In the genomic region with DNA sequence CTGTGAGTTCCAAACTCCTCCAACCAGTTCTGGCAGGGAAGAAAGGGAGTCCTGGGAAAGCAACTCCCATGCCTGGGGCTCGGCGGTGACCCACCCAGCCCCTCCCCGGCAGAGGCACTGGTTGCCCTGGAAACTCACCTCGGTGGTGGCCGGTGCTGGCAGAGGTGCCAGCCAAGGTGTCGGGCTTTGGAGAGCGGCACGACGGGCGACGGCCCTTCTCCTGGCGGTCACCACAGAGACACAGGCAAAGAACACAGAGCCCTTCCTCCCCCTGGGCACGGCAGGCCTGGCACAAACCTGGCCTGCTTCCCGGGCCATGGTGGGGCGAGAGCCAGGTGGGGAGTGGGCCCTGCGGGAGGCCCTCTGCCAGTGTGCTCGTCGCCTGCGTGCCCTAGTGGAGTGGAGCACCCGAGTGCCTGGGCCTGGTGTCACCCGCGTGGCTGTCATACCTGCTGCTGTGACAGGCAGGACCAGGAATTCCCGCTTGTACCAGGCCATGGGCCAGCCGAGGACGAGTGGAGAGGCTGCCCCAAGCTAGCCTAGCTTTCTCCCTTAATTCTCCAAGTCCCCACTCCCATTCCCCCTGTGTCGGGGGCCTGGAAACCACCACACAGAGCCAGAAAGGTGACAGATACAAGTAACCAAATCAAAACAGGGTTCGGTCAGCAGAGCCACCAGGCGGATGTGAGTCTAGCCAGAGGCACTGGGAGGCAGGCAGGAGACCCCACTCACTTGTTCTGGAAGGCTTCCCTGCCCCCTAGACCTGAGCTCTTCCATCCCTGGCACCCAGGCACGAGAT, we compare ENCODE assay signal across 11 cellular contexts. TPM values are rescaled to one million over a fixed set of nuclear protein-coding genes. Genes with fewer than 3 reads are reported as not detected.
A peak's percentile ranks its signal among the peaks of the same experiment; 100 is the strongest.
DNase-seq lines count a peak whose midpoint lies in the region; ATAC-seq, FAIRE-seq and TF ChIP-seq lines count a peak whose summit lies in the region.
"Had no signal": no experiment of that assay in that cellular context is flagged by ENCODE, and none has a peak within 500 bp of the region (broad histone marks: within the 10 kb centered on the region; RNA-seq: fewer than 3 reads in every experiment).

No MANE protein-coding gene starts in this region.

- H3K9me3 ChIP-seq in stomach (no peaks in the 10 kb centered on the region), small intestine (ENCODE audit: control insufficient read depth, low read depth) (no peaks in the 10 kb centered on the region)
- H3K9me3 ChIP-seq: neutrophil had no signal

- WGBS in stomach, 5 donors: 39 to 66% (median 49%) methylated on average over 17 to 29 of the region's 29 CpGs
- 70 to 85% (median 72%) methylated on average over 22 to 29 of the region's 29 CpGs for WGBS in small intestine, 3 donors

- no peak for TF ChIP-seq POLR2A in stomach (IDR thresholded peaks at IDR 0.05)

- H3K4me3 ChIP-seq in stomach: no peak overlapping the region
- H3K4me3 ChIP-seq in small intestine (ENCODE audit: low read depth in 1 of 2, low read length in 2 of 2): no peak overlapping the region

- H3K36me3 ChIP-seq in stomach (no peaks in the 10 kb centered on the region), small intestine (ENCODE audit: control insufficient read depth in 2 of 2, insufficient read depth in 2 of 2, low read length in 2 of 2) (no peaks in the 10 kb centered on the region)
- H3K36me3 ChIP-seq: neutrophil had no signal

- H3K4me1 ChIP-seq in stomach (peaks cover 45 to 95% (median 84%) of the 10 kb centered on the region in 4 donors), small intestine (ENCODE audit: control insufficient read depth in 2 of 2, insufficient read depth in 1 of 2, low read depth in 1 of 2, low read length in 1 of 2) (peaks cover 4 to 10% of the 10 kb centered on the region in 2 donors)

- no peak for FAIRE-seq in small intestine (lab: Jason Lieb, UNC)

- H3K27me3 ChIP-seq in stomach: no peaks in the 10 kb centered on the region
- no peaks in the 10 kb centered on the region for H3K27me3 ChIP-seq in small intestine (ENCODE audit: control insufficient read depth in 2 of 2, insufficient read depth in 2 of 2, low read length in 2 of 2)

- peaks cover 21% of the 10 kb centered on the region for H3K36me3 Mint-ChIP-seq in activated CD8-positive, alpha-beta memory T cell treated with anti-CD3 and anti-CD28 coated beads, Interleukin-2, amount 10 ng/mL, durations not matched to agents 7 days and 5 days
- H3K36me3 Mint-ChIP-seq in activated T-helper 1 cell treated with anti-CD3 and anti-CD28 coated beads, Interleukin-12 subunit alpha, Interleukin-12 subunit beta, Interleukin-2, Interleukin-4 antibody, amounts not matched to agents 30 ng/mL and 10 ng/mL and 1 ng/mL, durations not matched to agents 14 hours and 24 hours and 36 hours (ENCODE audit: low read depth): peaks cover 11% of the 10 kb centered on the region

- H3K27ac Mint-ChIP-seq in activated CD8-positive, alpha-beta memory T cell treated with anti-CD3 and anti-CD28 coated beads, Interleukin-2, amount 10 ng/mL, durations not matched to agents 7 days and 5 days: peak overlapping the region; percentile 99
- H3K27ac Mint-ChIP-seq in activated T-helper 1 cell treated with anti-CD3 and anti-CD28 coated beads, Interleukin-12 subunit alpha, Interleukin-12 subunit beta, Interleukin-2, Interleukin-4 antibody, amounts not matched to agents 30 ng/mL and 10 ng/mL and 1 ng/mL, durations not matched to agents 14 hours and 24 hours and 36 hours: peak overlapping the region; percentile 64

- TF ChIP-seq CTCF in stomach (IDR thresholded peaks at IDR 0.05): no peak

- H3K4me3 Mint-ChIP-seq in activated CD8-positive, alpha-beta memory T cell treated with anti-CD3 and anti-CD28 coated beads, Interleukin-2, amount 10 ng/mL, durations not matched to agents 7 days and 5 days: peak overlapping the region; percentile 85
- H3K4me3 Mint-ChIP-seq in activated T-helper 1 cell treated with anti-CD3 and anti-CD28 coated beads, Interleukin-12 subunit alpha, Interleukin-12 subunit beta, Interleukin-2, Interleukin-4 antibody, amounts not matched to agents 30 ng/mL and 10 ng/mL and 1 ng/mL, durations not matched to agents 14 hours and 24 hours and 36 hours: peak overlapping the region; percentile 37

- H3K9me3 Mint-ChIP-seq in activated CD8-positive, alpha-beta memory T cell treated with anti-CD3 and anti-CD28 coated beads, Interleukin-2, amount 10 ng/mL, durations not matched to agents 7 days and 5 days (ENCODE audit: low read depth): no peaks in the 10 kb centered on the region
- H3K9me3 Mint-ChIP-seq in activated T-helper 1 cell treated with anti-CD3 and anti-CD28 coated beads, Interleukin-12 subunit alpha, Interleukin-12 subunit beta, Interleukin-2, Interleukin-4 antibody, amounts not matched to agents 30 ng/mL and 10 ng/mL and 1 ng/mL, durations not matched to agents 14 hours and 24 hours and 36 hours: no peaks in the 10 kb centered on the region

- DNase-seq in activated CD8-positive, alpha-beta memory T cell treated with anti-CD3 and anti-CD28 coated beads, Interleukin-2, amount 10 ng/mL, durations not matched to agents 7 days and 5 days: no peak
- no peak for DNase-seq in activated CD8-positive, alpha-beta memory T cell treated with anti-CD3 and anti-CD28 coated beads, Interleukin-2, amount 50 U/mL, for 4 hours
- DNase-seq in activated T-helper 1 cell treated with anti-CD3 and anti-CD28 coated beads, Interleukin-12 subunit alpha, Interleukin-12 subunit beta, Interleukin-2, Interleukin-4 antibody, amounts not matched to agents 30 ng/mL and 10 ng/mL and 1 ng/mL, durations not matched to agents 14 hours and 24 hours and 36 hours (ENCODE audit: low spot score): no peak
- DNase-seq in hypothalamus (lab: John Stamatoyannopoulos, UW): peak in 30 of 51 donors; percentile 20 to 71 (median 47)
- DNase-seq in stomach: no peak
- no peak for DNase-seq in mesenteric fat pad (ENCODE audit: low spot score)
- no peak for DNase-seq in small intestine
- DNase-seq in AG20443 (ENCODE audit: low spot score): no peak
- DNase-seq: activated naive CD4-positive, alpha-beta T cell treated with Interleukin-2 at 50 U/mL for 16 hours; MV-4-11 had no signal

- H3K27me3 Mint-ChIP-seq in activated CD8-positive, alpha-beta memory T cell treated with anti-CD3 and anti-CD28 coated beads, Interleukin-2, amount 10 ng/mL, durations not matched to agents 7 days and 5 days: no peaks in the 10 kb centered on the region
- no peaks in the 10 kb centered on the region for H3K27me3 Mint-ChIP-seq in activated T-helper 1 cell treated with anti-CD3 and anti-CD28 coated beads, Interleukin-12 subunit alpha, Interleukin-12 subunit beta, Interleukin-2, Interleukin-4 antibody, amounts not matched to agents 30 ng/mL and 10 ng/mL and 1 ng/mL, durations not matched to agents 14 hours and 24 hours and 36 hours (ENCODE audit: insufficient read depth)

- peak overlapping the region in 4 of 5 donors; percentile 38 to 98 (median 72) for H3K27ac ChIP-seq in stomach
- H3K27ac ChIP-seq in small intestine (ENCODE audit: low read depth in 1 of 2, low read length in 1 of 2): peak overlapping the region in 1 of 2 donors; percentile 5
- H3K27ac ChIP-seq: neutrophil had no signal

- TF ChIP-seq EP300 in stomach (IDR thresholded peaks at IDR 0.05): no peak

- no peak for ATAC-seq in activated CD8-positive, alpha-beta memory T cell treated with anti-CD3 and anti-CD28 coated beads, Interleukin-2, amount 10 ng/mL, durations not matched to agents 7 days and 5 days

- CTCF ChIA-PET in activated CD8-positive, alpha-beta memory T cell treated with anti-CD3 and anti-CD28 coated beads, Interleukin-2, amount 10 ng/mL, durations not matched to agents 7 days and 5 days (lab: Charles Lee): interaction anchor here (13.2 kb wide), 1 partner anchor 17 kb away, joined by 276 read pairs; no protein-coding TSS in a partner anchor

- intact Hi-C loops in activated T-helper 1 cell treated with anti-CD3 and anti-CD28 coated beads, Interleukin-12 subunit alpha, Interleukin-12 subunit beta, Interleukin-2, Interleukin-4 antibody, amounts not matched to agents 30 ng/mL and 10 ng/mL and 1 ng/mL, durations not matched to agents 14 hours and 24 hours and 36 hours (cut with micrococcal nuclease): no loop called here
- intact Hi-C loops in stomach (cut with DNase I; ENCODE audit: low total_unique reads): no loop called here

- H3K4me1 Mint-ChIP-seq in activated CD8-positive, alpha-beta memory T cell treated with anti-CD3 and anti-CD28 coated beads, Interleukin-2, amount 10 ng/mL, durations not matched to agents 7 days and 5 days: peaks cover 88% of the 10 kb centered on the region
- peaks cover 60% of the 10 kb centered on the region for H3K4me1 Mint-ChIP-seq in activated T-helper 1 cell treated with anti-CD3 and anti-CD28 coated beads, Interleukin-12 subunit alpha, Interleukin-12 subunit beta, Interleukin-2, Interleukin-4 antibody, amounts not matched to agents 30 ng/mL and 10 ng/mL and 1 ng/mL, durations not matched to agents 14 hours and 24 hours and 36 hours (ENCODE audit: low read depth)

RNA-seq across cellular contexts. Expression of a gene that starts 8.2 kb away (rescaled TPM):
- total RNA-seq in activated CD8-positive, alpha-beta memory T cell treated with anti-CD3 and anti-CD28 coated beads, Interleukin-2, amount 10 ng/mL, durations not matched to agents 7 days and 5 days: 100 to 1,000 TPM; 103 to 114 TPM
- 88.7 and 94.4 TPM in 2 replicates for total RNA-seq in activated T-helper 1 cell treated with anti-CD3 and anti-CD28 coated beads, Interleukin-12 subunit alpha, Interleukin-12 subunit beta, Interleukin-2, Interleukin-4 antibody, amounts not matched to agents 30 ng/mL and 10 ng/mL and 1 ng/mL, durations not matched to agents 14 hours and 24 hours and 36 hours
- total RNA-seq in stomach (100 to 1,000 TPM in 1 of 5 donors, 10 to 100 TPM in 4; 29.4 to 242 (median 65.2) TPM), mesenteric fat pad (58.4 TPM)
- polyA plus RNA-seq in stomach (10 to 100 TPM; 20.5 to 45.8 (median 32.8) TPM), small intestine (10 to 100 TPM; 33.0 to 49.0 (median 36.4) TPM)

RNA-seq across cellular contexts. Expression of a gene that starts 34.5 kb away (rescaled TPM):
- total RNA-seq in activated CD8-positive, alpha-beta memory T cell treated with anti-CD3 and anti-CD28 coated beads, Interleukin-2, amount 10 ng/mL, durations not matched to agents 7 days and 5 days: 1 to 10 TPM; 3.9 to 5.7 TPM
- total RNA-seq in activated T-helper 1 cell treated with anti-CD3 and anti-CD28 coated beads, Interleukin-12 subunit alpha, Interleukin-12 subunit beta, Interleukin-2, Interleukin-4 antibody, amounts not matched to agents 30 ng/mL and 10 ng/mL and 1 ng/mL, durations not matched to agents 14 hours and 24 hours and 36 hours: 8.6 and 9.4 TPM in 2 replicates
- total RNA-seq in stomach: 10 to 100 TPM in 3 of 5 donors, 1 to 10 TPM in 2; 1.2 to 37.9 (median 21.3) TPM
- 10 to 100 TPM; 12.5 to 24.2 (median 23.8) TPM for polyA plus RNA-seq in stomach
- 25.1 TPM for total RNA-seq in mesenteric fat pad
- 1 to 10 TPM in 2 of 3 donors, under 1 TPM in 1; 0.45 to 7.6 (median 6.2) TPM for polyA plus RNA-seq in small intestine

Comparison
In these comparisons a context has a peak if more than half of its experiments do, and no peak if none do; other contexts are left out.
1. DNase-seq: peak in hypothalamus (30 of 51); none in activated CD8-positive, alpha-beta memory T cell treated with anti-CD3 and anti-CD28 coated beads, Interleukin-2, amount 10 ng/mL, durations not matched to agents 7 days and 5 days (single experiment), activated CD8-positive, alpha-beta memory T cell treated with anti-CD3 and anti-CD28 coated beads, Interleukin-2, amount 50 U/mL, for 4 hours (single experiment), activated T-helper 1 cell treated with anti-CD3 and anti-CD28 coated beads, Interleukin-12 subunit alpha, Interleukin-12 subunit beta, Interleukin-2, Interleukin-4 antibody, amounts not matched to agents 30 ng/mL and 10 ng/mL and 1 ng/mL, durations not matched to agents 14 hours and 24 hours and 36 hours (single experiment), stomach (single experiment), mesenteric fat pad (single experiment), small intestine (single experiment) and AG20443 (single experiment).